In genomic region chr20:20207872-20208271, GRCh38 we compare ENCODE assay signal across 14 cellular contexts.
A peak's percentile ranks its signal among the peaks of the same experiment; 100 is the strongest.
DNase-seq lines count a peak whose midpoint lies in the region; ATAC-seq, FAIRE-seq and TF ChIP-seq lines count a peak whose summit lies in the region.
"Had no signal": no experiment of that assay in that cellular context is flagged by ENCODE, and none has a peak within 500 bp of the region (broad histone marks: within the 10 kb centered on the region; RNA-seq: fewer than 3 reads in every experiment).

No MANE protein-coding gene starts in this region.

- H3K9me3 Mint-ChIP-seq in CD8-positive, alpha-beta T cell = no peaks in the 10 kb centered on the region

- H3K4me1 Mint-ChIP-seq in CD8-positive, alpha-beta T cell (ENCODE audit: low read depth) = no peaks in the 10 kb centered on the region

- H3K4me3 ChIP-seq in CD8-positive, alpha-beta T cell (ENCODE audit: low read depth, low read length) = no peak overlapping the region
- H3K4me3 ChIP-seq: SJSA1 had no signal

- no peak for TF ChIP-seq CTCF in CD8-positive, alpha-beta T cell (IDR thresholded peaks at IDR 0.05)
- TF ChIP-seq CTCF in foreskin keratinocyte (conservative IDR thresholded peaks at IDR 0.05) = no peak

- H3K9me3 ChIP-seq in CD8-positive, alpha-beta T cell (ENCODE audit: low read length) = no peaks in the 10 kb centered on the region
- H3K9me3 ChIP-seq: SJSA1 had no signal

- FAIRE-seq in GM19239 (lab: Jason Lieb, UNC) = peak; percentile 93

- H3K27me3 ChIP-seq in CD8-positive, alpha-beta T cell (ENCODE audit: insufficient read depth, low read length) = no peaks in the 10 kb centered on the region
- peaks cover 3% of the 10 kb centered on the region for H3K27me3 ChIP-seq in foreskin keratinocyte
- H3K27me3 ChIP-seq: SJSA1 had no signal

- no peaks in the 10 kb centered on the region for H3K36me3 ChIP-seq in CD8-positive, alpha-beta T cell (ENCODE audit: insufficient read depth, low read length)
- H3K36me3 ChIP-seq: SJSA1 had no signal

- ATAC-seq in CD8-positive, alpha-beta T cell = peak; percentile 14
- ATAC-seq in HG02678 (IDR thresholded peaks at IDR 0.05; ENCODE audit: unreplicated experiment) (peak; percentile 38), HG03460 (IDR thresholded peaks at IDR 0.05; ENCODE audit: unreplicated experiment) (peak; percentile 47), foreskin keratinocyte (no peak)

- H3K4me1 ChIP-seq in CD8-positive, alpha-beta T cell (ENCODE audit: insufficient read depth, low read length) = no peaks in the 10 kb centered on the region
- H3K4me1 ChIP-seq in foreskin keratinocyte = no peaks in the 10 kb centered on the region
- H3K4me1 ChIP-seq: SJSA1 had no signal

- H3K36me3 Mint-ChIP-seq in CD8-positive, alpha-beta T cell = no peaks in the 10 kb centered on the region

- H3K27ac Mint-ChIP-seq in CD8-positive, alpha-beta T cell = no peak overlapping the region
- H3K27ac Mint-ChIP-seq: progenitor cell of endocrine pancreas had no signal

- no peak overlapping the region for H3K4me3 Mint-ChIP-seq in CD8-positive, alpha-beta T cell

- H3K27me3 Mint-ChIP-seq in CD8-positive, alpha-beta T cell (ENCODE audit: low read depth) = peaks cover 2% of the 10 kb centered on the region

- no peak overlapping the region for H3K27ac ChIP-seq in CD8-positive, alpha-beta T cell (ENCODE audit: low read depth, low read length)
- H3K27ac ChIP-seq in foreskin keratinocyte = no peak overlapping the region
- H3K27ac ChIP-seq: SJSA1 had no signal

- intact Hi-C loops in CD8-positive, alpha-beta T cell (cut with DNase I, micrococcal nuclease) = no loop called here

- CTCF ChIA-PET in CD8-positive, alpha-beta T cell (lab: Charles Lee) = no interaction called here

- POLR2A ChIA-PET in CD8-positive, alpha-beta T cell (lab: Charles Lee) = no interaction called here

- peak in 1 of 7 experiments; percentile 16 for DNase-seq in CD8-positive, alpha-beta T cell
- DNase-seq in GM19239 (ENCODE audit: insufficient read length, low spot score) (no peak), cortex of kidney (lab: John Stamatoyannopoulos, UW) (no peak), foreskin keratinocyte (no peak), NCI-H146 treated with DMSO at 0.1 percent for 48 hours (lab: John Stamatoyannopoulos, UW; ENCODE audit: unreplicated experiment) (no peak), H4 (ENCODE audit: low spot score) (no peak)
- DNase-seq: anterior cingulate cortex; mammary epithelial cell; NCI-H1048; stimulated activated CD4-positive, alpha-beta T cell treated with anti-CD3 and anti-CD28 coated beads, Interleukin-4, amount 100 ng/mL, for 1 hour had no signal
